Comparison of ENCODE assay signal across 20 cellular contexts in the genomic region with DNA sequence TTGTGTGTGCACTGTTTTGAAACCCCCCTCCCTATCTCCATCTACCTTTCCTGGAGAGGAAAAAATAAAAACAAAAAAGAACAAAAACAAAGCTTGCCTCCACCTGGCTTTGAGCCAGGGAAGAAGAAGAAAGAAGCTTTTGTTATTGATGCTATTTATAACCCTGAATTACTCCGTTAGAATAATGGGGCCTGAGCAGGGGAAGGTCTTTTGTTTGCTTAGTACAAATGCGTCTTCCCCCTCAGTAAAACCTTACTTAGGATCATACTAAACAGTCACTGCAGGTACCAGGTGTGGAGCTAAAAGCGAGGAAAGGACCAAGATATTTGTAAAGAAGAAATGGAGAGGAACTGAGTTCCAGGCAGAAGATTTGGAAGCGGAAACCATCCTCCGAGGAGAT.
A peak's percentile ranks its signal among the peaks of the same experiment; 100 is the strongest.
DNase-seq lines count a peak whose midpoint lies in the region; FAIRE-seq and TF ChIP-seq lines count a peak whose summit lies in the region.
"Had no signal": no experiment of that assay in that cellular context is flagged by ENCODE, and none has a peak within 500 bp of the region (broad histone marks: within the 10 kb centered on the region; RNA-seq: fewer than 3 reads in every experiment).

No MANE protein-coding gene starts in this region.

- no peak for TF ChIP-seq POLR2A in GM12892 (IDR thresholded peaks at IDR 0.05; ENCODE audit: low read depth, low read length)

- no peak for FAIRE-seq in GM12892 (lab: Jason Lieb, UNC)
- FAIRE-seq: GM12878, HepG2, keratinocyte, small intestine had no signal

- DNase-seq in NCI-H128 (lab: John Stamatoyannopoulos, UW; ENCODE audit: unreplicated experiment) (peak; percentile 1), NCI-H526 treated with DMSO at 0.1 percent for 48 hours (lab: John Stamatoyannopoulos, UW) (peak; percentile 73), foreskin melanocyte (peak; percentile 15), putamen (ENCODE audit: low spot score) (peak; percentile 26), HT-29 (ENCODE audit: low spot score) (no peak), GM12892 (ENCODE audit: insufficient read length) (no peak), NCI-H1092 treated with DMSO at 0.1 percent for 48 hours (lab: John Stamatoyannopoulos, UW) (no peak)
- DNase-seq: activated CD4-positive, alpha-beta T cell treated with anti-CD3 and anti-CD28 coated beads for 4 hours; activated CD8-positive, alpha-beta memory T cell treated with anti-CD3 and anti-CD28 coated beads, Interleukin-2, amount 10 ng/mL, durations not matched to agents 7 days and 5 days; cerebellar nuclear complex; DND-41; effector CD8-positive, alpha-beta T cell; foreskin keratinocyte; NCI-H1048; NCI-H226; small intestine; stimulated activated CD4-positive, alpha-beta T cell treated with anti-CD3 and anti-CD28 coated beads, Interleukin-2, amount 100 ng/mL, for 24 hours had no signal

Comparison
In these comparisons a context has a peak if more than half of its experiments do, and no peak if none do; other contexts are left out.
1. DNase-seq: peak in NCI-H128 (single experiment), NCI-H526 treated with DMSO at 0.1 percent for 48 hours (single experiment), foreskin melanocyte (single experiment) and putamen (single experiment); none in HT-29 (single experiment), GM12892 (single experiment) and NCI-H1092 treated with DMSO at 0.1 percent for 48 hours (single experiment).